ENCODE assay signal across 1 cellular context in the genomic region with DNA sequence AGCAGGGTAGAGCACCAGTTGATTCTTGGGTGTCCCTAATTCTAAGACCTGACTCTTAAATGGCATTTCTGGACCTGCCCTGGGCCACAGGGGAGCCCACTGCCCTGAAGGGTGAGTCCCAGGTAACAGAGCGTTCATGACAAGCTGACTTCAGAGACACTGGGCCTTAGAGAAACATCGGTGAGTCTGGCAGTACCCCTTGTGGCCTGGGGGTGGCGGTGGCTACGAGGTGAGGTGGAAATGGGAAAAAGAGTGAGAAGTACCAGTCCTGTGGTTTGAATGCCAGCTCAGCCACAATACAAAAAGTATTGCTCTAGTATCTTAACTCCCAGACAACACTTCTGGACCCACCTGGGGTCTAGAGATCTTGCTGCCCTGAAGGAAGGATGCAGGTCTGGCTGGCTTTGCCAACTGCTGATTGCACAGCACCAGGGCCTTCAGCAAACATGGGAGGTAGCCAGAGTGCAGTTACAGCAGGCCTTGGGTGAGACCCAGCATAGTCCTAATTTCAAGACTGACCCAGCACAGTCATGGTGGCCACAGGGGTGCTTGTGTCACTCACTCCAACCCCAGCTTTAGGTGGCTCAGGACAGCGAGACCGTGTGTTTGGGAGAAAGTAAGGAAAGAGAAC.
TF ChIP-seq lines count a peak whose summit lies in the region.

No MANE protein-coding gene starts in this region.

TF ChIP-seq in HepG2, 621 proteins besides CTCF, POLR2A, EP300 and RAD21 (continued from another document and continues in another):
- TF ChIP-seq GABPA (IDR thresholded peaks at IDR 0.05; ENCODE audit: low read depth, low read length), result no peak
- TF ChIP-seq GABPA (CRISPR knock-in tag; IDR thresholded peaks at IDR 0.05; ENCODE audit: low read depth), result no peak
- no peak for TF ChIP-seq FLYWCH1 (CRISPR knock-in tag; IDR thresholded peaks at IDR 0.05)
- no peak for TF ChIP-seq CBFB (CRISPR knock-in tag; IDR thresholded peaks at IDR 0.05)
- TF ChIP-seq PHF8 (CRISPR knock-in tag; IDR thresholded peaks at IDR 0.05), result no peak
- TF ChIP-seq, protein P1, sequence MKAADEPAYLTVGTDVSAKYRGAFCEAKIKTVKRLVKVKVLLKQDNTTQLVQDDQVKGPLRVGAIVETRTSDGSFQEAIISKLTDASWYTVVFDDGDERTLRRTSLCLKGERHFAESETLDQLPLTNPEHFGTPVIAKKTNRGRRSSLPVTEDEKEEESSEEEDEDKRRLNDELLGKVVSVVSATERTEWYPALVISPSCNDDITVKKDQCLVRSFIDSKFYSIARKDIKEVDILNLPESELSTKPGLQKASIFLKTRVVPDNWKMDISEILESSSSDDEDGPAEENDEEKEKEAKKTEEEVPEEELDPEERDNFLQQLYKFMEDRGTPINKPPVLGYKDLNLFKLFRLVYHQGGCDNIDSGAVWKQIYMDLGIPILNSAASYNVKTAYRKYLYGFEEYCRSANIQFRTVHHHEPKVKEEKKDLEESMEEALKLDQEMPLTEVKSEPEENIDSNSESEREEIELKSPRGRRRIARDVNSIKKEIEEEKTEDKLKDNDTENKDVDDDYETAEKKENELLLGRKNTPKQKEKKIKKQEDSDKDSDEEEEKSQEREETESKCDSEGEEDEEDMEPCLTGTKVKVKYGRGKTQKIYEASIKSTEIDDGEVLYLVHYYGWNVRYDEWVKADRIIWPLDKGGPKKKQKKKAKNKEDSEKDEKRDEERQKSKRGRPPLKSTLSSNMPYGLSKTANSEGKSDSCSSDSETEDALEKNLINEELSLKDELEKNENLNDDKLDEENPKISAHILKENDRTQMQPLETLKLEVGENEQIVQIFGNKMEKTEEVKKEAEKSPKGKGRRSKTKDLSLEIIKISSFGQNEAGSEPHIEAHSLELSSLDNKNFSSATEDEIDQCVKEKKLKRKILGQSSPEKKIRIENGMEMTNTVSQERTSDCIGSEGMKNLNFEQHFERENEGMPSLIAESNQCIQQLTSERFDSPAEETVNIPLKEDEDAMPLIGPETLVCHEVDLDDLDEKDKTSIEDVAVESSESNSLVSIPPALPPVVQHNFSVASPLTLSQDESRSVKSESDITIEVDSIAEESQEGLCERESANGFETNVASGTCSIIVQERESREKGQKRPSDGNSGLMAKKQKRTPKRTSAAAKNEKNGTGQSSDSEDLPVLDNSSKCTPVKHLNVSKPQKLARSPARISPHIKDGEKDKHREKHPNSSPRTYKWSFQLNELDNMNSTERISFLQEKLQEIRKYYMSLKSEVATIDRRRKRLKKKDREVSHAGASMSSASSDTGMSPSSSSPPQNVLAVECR (CRISPR knock-in tag; IDR thresholded peaks at IDR 0.05; ENCODE audit: borderline replicate concordance), result peak; percentile 4; the same call in 1 of the 2 replicates
- no peak for TF ChIP-seq ZFP36L2 (CRISPR knock-in tag; IDR thresholded peaks at IDR 0.05)
- TF ChIP-seq YEATS2 (CRISPR knock-in tag; IDR thresholded peaks at IDR 0.05; ENCODE audit: borderline replicate concordance), result no peak
- TF ChIP-seq, protein P2, sequence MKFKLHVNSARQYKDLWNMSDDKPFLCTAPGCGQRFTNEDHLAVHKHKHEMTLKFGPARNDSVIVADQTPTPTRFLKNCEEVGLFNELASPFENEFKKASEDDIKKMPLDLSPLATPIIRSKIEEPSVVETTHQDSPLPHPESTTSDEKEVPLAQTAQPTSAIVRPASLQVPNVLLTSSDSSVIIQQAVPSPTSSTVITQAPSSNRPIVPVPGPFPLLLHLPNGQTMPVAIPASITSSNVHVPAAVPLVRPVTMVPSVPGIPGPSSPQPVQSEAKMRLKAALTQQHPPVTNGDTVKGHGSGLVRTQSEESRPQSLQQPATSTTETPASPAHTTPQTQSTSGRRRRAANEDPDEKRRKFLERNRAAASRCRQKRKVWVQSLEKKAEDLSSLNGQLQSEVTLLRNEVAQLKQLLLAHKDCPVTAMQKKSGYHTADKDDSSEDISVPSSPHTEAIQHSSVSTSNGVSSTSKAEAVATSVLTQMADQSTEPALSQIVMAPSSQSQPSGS (CRISPR knock-in tag; IDR thresholded peaks at IDR 0.05), result peak; percentile 28; the same call in 1 of the 2 replicates
- TF ChIP-seq ZNF816 (CRISPR knock-in tag; IDR thresholded peaks at IDR 0.05; ENCODE audit: borderline replicate concordance), result no peak
- TF ChIP-seq ZNF549 (CRISPR knock-in tag; IDR thresholded peaks at IDR 0.05), result no peak
- TF ChIP-seq, protein P3, sequence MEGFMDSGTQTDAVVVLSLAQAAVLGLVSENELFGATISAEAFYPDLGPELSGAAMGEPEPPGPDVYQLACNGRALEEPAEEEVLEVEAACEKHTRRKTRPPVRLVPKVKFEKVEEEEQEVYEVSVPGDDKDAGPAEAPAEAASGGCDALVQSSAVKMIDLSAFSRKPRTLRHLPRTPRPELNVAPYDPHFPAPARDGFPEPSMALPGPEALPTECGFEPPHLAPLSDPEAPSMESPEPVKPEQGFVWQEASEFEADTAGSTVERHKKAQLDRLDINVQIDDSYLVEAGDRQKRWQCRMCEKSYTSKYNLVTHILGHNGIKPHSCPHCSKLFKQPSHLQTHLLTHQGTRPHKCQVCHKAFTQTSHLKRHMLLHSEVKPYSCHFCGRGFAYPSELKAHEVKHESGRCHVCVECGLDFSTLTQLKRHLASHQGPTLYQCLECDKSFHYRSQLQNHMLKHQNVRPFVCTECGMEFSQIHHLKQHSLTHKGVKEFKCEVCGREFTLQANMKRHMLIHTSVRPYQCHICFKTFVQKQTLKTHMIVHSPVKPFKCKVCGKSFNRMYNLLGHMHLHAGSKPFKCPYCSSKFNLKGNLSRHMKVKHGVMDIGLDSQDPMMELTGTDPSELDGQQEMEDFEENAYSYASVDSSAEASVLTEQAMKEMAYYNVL (CRISPR knock-in tag; IDR thresholded peaks at IDR 0.05; ENCODE audit: borderline replicate concordance), result no peak
- TF ChIP-seq ZNF782 (CRISPR knock-in tag; IDR thresholded peaks at IDR 0.05; ENCODE audit: borderline replicate concordance), result no peak
- peak; percentile 52; the same call in 1 of the 2 replicates for TF ChIP-seq TGIF2 (CRISPR knock-in tag; IDR thresholded peaks at IDR 0.05)
- TF ChIP-seq CENPT (CRISPR knock-in tag; IDR thresholded peaks at IDR 0.05; ENCODE audit: low read depth), result no peak
- TF ChIP-seq ZFX (CRISPR knock-in tag; IDR thresholded peaks at IDR 0.05; ENCODE audit: low read depth), result 0 out of 2 replicates have a peak, but pooled peaks have one; percentile 14
- TF ChIP-seq, protein P4, sequence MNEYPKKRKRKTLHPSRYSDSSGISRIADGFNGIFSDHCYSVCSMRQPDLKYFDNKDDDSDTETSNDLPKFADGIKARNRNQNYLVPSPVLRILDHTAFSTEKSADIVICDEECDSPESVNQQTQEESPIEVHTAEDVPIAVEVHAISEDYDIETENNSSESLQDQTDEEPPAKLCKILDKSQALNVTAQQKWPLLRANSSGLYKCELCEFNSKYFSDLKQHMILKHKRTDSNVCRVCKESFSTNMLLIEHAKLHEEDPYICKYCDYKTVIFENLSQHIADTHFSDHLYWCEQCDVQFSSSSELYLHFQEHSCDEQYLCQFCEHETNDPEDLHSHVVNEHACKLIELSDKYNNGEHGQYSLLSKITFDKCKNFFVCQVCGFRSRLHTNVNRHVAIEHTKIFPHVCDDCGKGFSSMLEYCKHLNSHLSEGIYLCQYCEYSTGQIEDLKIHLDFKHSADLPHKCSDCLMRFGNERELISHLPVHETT (CRISPR knock-in tag; conservative IDR thresholded peaks at IDR 0.05), result no peak
- no peak for TF ChIP-seq RFXANK (CRISPR knock-in tag; IDR thresholded peaks at IDR 0.05)
- TF ChIP-seq SCMH1 (CRISPR knock-in tag; IDR thresholded peaks at IDR 0.05; ENCODE audit: borderline replicate concordance), result no peak
- TF ChIP-seq, protein P5, sequence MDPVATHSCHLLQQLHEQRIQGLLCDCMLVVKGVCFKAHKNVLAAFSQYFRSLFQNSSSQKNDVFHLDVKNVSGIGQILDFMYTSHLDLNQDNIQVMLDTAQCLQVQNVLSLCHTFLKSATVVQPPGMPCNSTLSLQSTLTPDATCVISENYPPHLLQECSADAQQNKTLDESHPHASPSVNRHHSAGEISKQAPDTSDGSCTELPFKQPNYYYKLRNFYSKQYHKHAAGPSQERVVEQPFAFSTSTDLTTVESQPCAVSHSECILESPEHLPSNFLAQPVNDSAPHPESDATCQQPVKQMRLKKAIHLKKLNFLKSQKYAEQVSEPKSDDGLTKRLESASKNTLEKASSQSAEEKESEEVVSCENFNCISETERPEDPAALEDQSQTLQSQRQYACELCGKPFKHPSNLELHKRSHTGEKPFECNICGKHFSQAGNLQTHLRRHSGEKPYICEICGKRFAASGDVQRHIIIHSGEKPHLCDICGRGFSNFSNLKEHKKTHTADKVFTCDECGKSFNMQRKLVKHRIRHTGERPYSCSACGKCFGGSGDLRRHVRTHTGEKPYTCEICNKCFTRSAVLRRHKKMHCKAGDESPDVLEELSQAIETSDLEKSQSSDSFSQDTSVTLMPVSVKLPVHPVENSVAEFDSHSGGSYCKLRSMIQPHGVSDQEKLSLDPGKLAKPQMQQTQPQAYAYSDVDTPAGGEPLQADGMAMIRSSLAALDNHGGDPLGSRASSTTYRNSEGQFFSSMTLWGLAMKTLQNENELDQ (CRISPR knock-in tag; IDR thresholded peaks at IDR 0.05; ENCODE audit: borderline replicate concordance), result no peak
- TF ChIP-seq, protein P6, sequence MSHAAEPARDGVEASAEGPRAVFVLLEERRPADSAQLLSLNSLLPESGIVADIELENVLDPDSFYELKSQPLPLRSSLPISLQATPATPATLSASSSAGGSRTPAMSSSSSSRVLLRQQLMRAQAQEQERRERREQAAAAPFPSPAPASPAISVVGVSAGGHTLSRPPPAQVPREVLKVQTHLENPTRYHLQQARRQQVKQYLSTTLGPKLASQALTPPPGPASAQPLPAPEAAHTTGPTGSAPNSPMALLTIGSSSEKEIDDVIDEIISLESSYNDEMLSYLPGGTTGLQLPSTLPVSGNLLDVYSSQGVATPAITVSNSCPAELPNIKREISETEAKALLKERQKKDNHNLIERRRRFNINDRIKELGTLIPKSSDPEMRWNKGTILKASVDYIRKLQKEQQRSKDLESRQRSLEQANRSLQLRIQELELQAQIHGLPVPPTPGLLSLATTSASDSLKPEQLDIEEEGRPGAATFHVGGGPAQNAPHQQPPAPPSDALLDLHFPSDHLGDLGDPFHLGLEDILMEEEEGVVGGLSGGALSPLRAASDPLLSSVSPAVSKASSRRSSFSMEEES (CRISPR knock-in tag; IDR thresholded peaks at IDR 0.05), result no peak
- TF ChIP-seq, protein P7, sequence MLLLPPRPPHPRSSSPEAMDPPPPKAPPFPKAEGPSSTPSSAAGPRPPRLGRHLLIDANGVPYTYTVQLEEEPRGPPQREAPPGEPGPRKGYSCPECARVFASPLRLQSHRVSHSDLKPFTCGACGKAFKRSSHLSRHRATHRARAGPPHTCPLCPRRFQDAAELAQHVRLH (CRISPR knock-in tag; IDR thresholded peaks at IDR 0.05; ENCODE audit: borderline replicate concordance, low read depth), result 0 out of 2 replicates have a peak, but pooled peaks have one; percentile 37
- no peak for TF ChIP-seq ZNF766 (CRISPR knock-in tag; IDR thresholded peaks at IDR 0.05; ENCODE audit: borderline replicate concordance)
- TF ChIP-seq, protein P8, sequence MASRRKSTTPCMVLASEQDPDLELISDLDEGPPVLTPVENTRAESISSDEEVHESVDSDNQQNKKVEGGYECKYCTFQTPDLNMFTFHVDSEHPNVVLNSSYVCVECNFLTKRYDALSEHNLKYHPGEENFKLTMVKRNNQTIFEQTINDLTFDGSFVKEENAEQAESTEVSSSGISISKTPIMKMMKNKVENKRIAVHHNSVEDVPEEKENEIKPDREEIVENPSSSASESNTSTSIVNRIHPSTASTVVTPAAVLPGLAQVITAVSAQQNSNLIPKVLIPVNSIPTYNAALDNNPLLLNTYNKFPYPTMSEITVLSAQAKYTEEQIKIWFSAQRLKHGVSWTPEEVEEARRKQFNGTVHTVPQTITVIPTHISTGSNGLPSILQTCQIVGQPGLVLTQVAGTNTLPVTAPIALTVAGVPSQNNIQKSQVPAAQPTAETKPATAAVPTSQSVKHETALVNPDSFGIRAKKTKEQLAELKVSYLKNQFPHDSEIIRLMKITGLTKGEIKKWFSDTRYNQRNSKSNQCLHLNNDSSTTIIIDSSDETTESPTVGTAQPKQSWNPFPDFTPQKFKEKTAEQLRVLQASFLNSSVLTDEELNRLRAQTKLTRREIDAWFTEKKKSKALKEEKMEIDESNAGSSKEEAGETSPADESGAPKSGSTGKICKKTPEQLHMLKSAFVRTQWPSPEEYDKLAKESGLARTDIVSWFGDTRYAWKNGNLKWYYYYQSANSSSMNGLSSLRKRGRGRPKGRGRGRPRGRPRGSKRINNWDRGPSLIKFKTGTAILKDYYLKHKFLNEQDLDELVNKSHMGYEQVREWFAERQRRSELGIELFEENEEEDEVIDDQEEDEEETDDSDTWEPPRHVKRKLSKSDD (CRISPR knock-in tag; IDR thresholded peaks at IDR 0.05; ENCODE audit: low read depth), result no peak
- TF ChIP-seq NR2C2 (CRISPR knock-in tag; IDR thresholded peaks at IDR 0.05; ENCODE audit: borderline replicate concordance), result no peak
- TF ChIP-seq ZNF557 (CRISPR knock-in tag; IDR thresholded peaks at IDR 0.05), result 0 out of 2 replicates have a peak, but pooled peaks have one; percentile 26
- TF ChIP-seq, protein P9, sequence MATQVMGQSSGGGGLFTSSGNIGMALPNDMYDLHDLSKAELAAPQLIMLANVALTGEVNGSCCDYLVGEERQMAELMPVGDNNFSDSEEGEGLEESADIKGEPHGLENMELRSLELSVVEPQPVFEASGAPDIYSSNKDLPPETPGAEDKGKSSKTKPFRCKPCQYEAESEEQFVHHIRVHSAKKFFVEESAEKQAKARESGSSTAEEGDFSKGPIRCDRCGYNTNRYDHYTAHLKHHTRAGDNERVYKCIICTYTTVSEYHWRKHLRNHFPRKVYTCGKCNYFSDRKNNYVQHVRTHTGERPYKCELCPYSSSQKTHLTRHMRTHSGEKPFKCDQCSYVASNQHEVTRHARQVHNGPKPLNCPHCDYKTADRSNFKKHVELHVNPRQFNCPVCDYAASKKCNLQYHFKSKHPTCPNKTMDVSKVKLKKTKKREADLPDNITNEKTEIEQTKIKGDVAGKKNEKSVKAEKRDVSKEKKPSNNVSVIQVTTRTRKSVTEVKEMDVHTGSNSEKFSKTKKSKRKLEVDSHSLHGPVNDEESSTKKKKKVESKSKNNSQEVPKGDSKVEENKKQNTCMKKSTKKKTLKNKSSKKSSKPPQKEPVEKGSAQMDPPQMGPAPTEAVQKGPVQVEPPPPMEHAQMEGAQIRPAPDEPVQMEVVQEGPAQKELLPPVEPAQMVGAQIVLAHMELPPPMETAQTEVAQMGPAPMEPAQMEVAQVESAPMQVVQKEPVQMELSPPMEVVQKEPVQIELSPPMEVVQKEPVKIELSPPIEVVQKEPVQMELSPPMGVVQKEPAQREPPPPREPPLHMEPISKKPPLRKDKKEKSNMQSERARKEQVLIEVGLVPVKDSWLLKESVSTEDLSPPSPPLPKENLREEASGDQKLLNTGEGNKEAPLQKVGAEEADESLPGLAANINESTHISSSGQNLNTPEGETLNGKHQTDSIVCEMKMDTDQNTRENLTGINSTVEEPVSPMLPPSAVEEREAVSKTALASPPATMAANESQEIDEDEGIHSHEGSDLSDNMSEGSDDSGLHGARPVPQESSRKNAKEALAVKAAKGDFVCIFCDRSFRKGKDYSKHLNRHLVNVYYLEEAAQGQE (IDR thresholded peaks at IDR 0.05; ENCODE audit: borderline replicate concordance in 1 of 2, low read depth in 1 of 2, low read length in 2 of 2), result no peak
- TF ChIP-seq ZNF605 (CRISPR knock-in tag; IDR thresholded peaks at IDR 0.05), result peak; percentile 11; the same call in 1 of the 2 replicates
- TF ChIP-seq RFX1 (IDR thresholded peaks at IDR 0.05), result no peak
- TF ChIP-seq ZNF337 (CRISPR knock-in tag; IDR thresholded peaks at IDR 0.05; ENCODE audit: borderline replicate concordance, low read depth), result no peak
- TF ChIP-seq HMGA1 (CRISPR knock-in tag; conservative IDR thresholded peaks at IDR 0.05), result no peak
- TF ChIP-seq XRCC5 (optimal IDR thresholded peaks at IDR 0.05; ENCODE audit: low read length), result peak; percentile 61
